In the genomic region with DNA sequence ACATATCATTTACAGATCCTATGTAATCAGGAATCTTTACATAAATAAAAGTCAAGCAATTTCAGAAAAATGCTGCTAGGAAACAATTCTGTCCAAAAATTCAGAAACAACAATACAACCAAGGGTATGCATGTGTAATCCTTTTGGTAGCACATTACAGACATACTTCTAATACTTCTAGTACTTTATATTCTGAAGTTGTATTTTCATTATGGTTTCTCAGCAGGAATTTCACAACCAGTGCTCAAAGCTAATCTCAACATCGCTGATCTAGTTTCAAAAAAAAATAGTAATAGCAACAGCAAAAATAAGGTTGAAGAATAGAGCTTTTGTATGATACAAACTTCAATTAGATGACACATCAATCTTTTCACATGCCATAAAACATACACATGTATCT, we compare ENCODE assay signal across 14 cellular contexts.
"Had no signal": no experiment of that assay in that cellular context is flagged by ENCODE, and none has a peak within 500 bp of the region (broad histone marks: within the 10 kb centered on the region; RNA-seq: fewer than 3 reads in every experiment).

No MANE protein-coding gene starts in this region.

- H3K36me3 ChIP-seq: lower lobe of right lung, neutrophil, spleen had no signal

- H3K4me1 ChIP-seq: esophagus muscularis mucosa, lower lobe of right lung, spleen had no signal

- H3K4me3 ChIP-seq: esophagus muscularis mucosa, lower lobe of right lung, spleen had no signal

- ATAC-seq: left cardiac atrium; lower lobe of right lung; naive thymus-derived CD4-positive, alpha-beta T cell; right cardiac atrium; stimulated activated naive B cell treated with anti-CD40 and anti-IgM and Interleukin-4, amounts not matched to agents 10 μg/mL and 1 μg/mL and 100 μg/mL, for 72 hours had no signal

- H3K9me3 ChIP-seq: esophagus muscularis mucosa, lower lobe of right lung, neutrophil had no signal

- H3K27ac ChIP-seq: esophagus muscularis mucosa, lower lobe of right lung, neutrophil, spleen had no signal

- H3K27me3 ChIP-seq: esophagus muscularis mucosa, neutrophil, spleen had no signal

- DNase-seq: activated CD4-positive, alpha-beta memory T cell treated with anti-CD3 and anti-CD28 coated beads, Interleukin-2, amount 10 ng/mL, durations not matched to agents 7 days and 5 days; activated naive CD4-positive, alpha-beta T cell treated with anti-CD3 and anti-CD28 coated beads for 36 hours; hypothalamus; left cardiac atrium; lower lobe of right lung; midbrain; naive thymus-derived CD4-positive, alpha-beta T cell; right cardiac atrium; spleen; stimulated activated CD4-positive, alpha-beta T cell treated with anti-CD3 and anti-CD28 coated beads, Interleukin-2, amount 100 ng/mL, for 24 hours; stimulated activated naive B cell treated with anti-CD40 and anti-IgM and Interleukin-4, amounts not matched to agents 10 μg/mL and 1 μg/mL and 100 μg/mL, for 72 hours; T-helper 9 cell had no signal
